In the genomic region with DNA sequence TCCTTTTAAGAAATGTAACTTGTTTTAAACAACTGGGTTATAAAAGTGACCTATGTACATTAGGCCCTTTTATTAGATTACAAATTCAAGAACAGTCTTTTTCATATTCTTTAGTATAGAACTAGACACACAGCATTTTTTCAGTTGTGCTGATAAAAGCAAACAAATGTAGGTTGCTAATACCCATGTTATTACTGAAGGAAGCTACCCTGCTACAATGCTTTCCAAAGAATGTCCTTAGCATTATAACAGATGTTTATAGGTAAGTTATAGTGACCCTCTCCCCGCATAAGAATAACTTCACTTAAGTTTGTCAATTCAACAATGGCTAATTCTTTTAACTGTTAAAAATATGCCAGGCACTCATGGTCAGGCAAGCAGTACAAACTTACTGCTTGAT, we compare ENCODE assay signal across 19 cellular contexts. TPM values are rescaled to one million over a fixed set of nuclear protein-coding genes. Genes with fewer than 3 reads are reported as not detected.
DNase-seq lines count a peak whose midpoint lies in the region; ATAC-seq and TF ChIP-seq lines count a peak whose summit lies in the region.
"Had no signal": no experiment of that assay in that cellular context is flagged by ENCODE, and none has a peak within 500 bp of the region (broad histone marks: within the 10 kb centered on the region; RNA-seq: fewer than 3 reads in every experiment).

No MANE protein-coding gene starts in this region.

- H3K9me3 Mint-ChIP-seq in GM23338 = no peaks in the 10 kb centered on the region
- no peaks in the 10 kb centered on the region for H3K9me3 Mint-ChIP-seq in activated T-helper 1 cell treated with anti-CD3 and anti-CD28 coated beads, Interleukin-12 subunit alpha, Interleukin-12 subunit beta, Interleukin-2, Interleukin-4 antibody, amounts not matched to agents 30 ng/mL and 10 ng/mL and 1 ng/mL, durations not matched to agents 14 hours and 24 hours and 36 hours
- H3K9me3 Mint-ChIP-seq: CD4-positive, CD25-positive, alpha-beta regulatory T cell; CD8-positive, alpha-beta T cell had no signal

- H3K27ac ChIP-seq in ACC112 (ENCODE audit: low read depth, low read length) (peak overlapping the region; percentile 98), GM23338 (ENCODE audit: low read depth) (no peak overlapping the region), HUES64 (ENCODE audit: low read depth, low read length) (peak overlapping the region; percentile 0; the same call in 1 of the 2 replicates), smooth muscle cell (ENCODE audit: low read depth) (peak overlapping the region; percentile 9), Karpas-422 (ENCODE audit: low read length) (no peak overlapping the region)
- H3K27ac ChIP-seq: BLaER1, C4-2B had no signal

- WGBS in HUES64 = 100% methylated on average over 1 of the region's 1 CpG
- WGBS in smooth muscle cell (ENCODE audit: low lambda C conversion rate) = 89% methylated on average over 1 of the region's 1 CpG

- intact Hi-C loops in activated T-helper 1 cell treated with anti-CD3 and anti-CD28 coated beads, Interleukin-12 subunit alpha, Interleukin-12 subunit beta, Interleukin-2, Interleukin-4 antibody, amounts not matched to agents 30 ng/mL and 10 ng/mL and 1 ng/mL, durations not matched to agents 14 hours and 24 hours and 36 hours (cut with micrococcal nuclease) = no loop called here

- H3K4me2 ChIP-seq in GM23338 = peak overlapping the region; percentile 16; the same call in 1 of the 2 replicates
- no peak overlapping the region for H3K4me2 ChIP-seq in smooth muscle cell
- H3K4me2 ChIP-seq in Karpas-422 (ENCODE audit: low read depth, low read length, poor library complexity, severe bottlenecking) = no peak overlapping the region
- H3K4me2 ChIP-seq: BLaER1 had no signal

- ATAC-seq in GM23338 (peak; percentile 37; the same call in 2 of the 3 replicates), GM21737 (IDR thresholded peaks at IDR 0.05; ENCODE audit: unreplicated experiment) (no peak)
- ATAC-seq: CD8-positive, alpha-beta T cell had no signal

- DNase-seq in GM23338 (ENCODE audit: low spot score) (peak; percentile 25), smooth muscle cell (lab: John Stamatoyannopoulos, UW; ENCODE audit: unreplicated experiment) (no peak), Karpas-422 (no peak), NCI-H1417 treated with DMSO at 0.1 percent for 48 hours (lab: John Stamatoyannopoulos, UW) (no peak)
- DNase-seq in activated T-helper 1 cell treated with anti-CD3 and anti-CD28 coated beads, Interleukin-12 subunit alpha, Interleukin-12 subunit beta, Interleukin-2, Interleukin-4 antibody, amounts not matched to agents 30 ng/mL and 10 ng/mL and 1 ng/mL, durations not matched to agents 14 hours and 24 hours and 36 hours (ENCODE audit: low spot score) = no peak
- DNase-seq: CD4-positive, CD25-positive, alpha-beta regulatory T cell; CD8-positive, alpha-beta T cell; DMS153; DND-41; GOT3; H7; HCEC 1CT had no signal

- no peaks in the 10 kb centered on the region for H3K27me3 ChIP-seq in ACC112 (ENCODE audit: insufficient read depth, low read length)
- H3K27me3 ChIP-seq in GM23338 (ENCODE audit: insufficient read depth) = no peaks in the 10 kb centered on the region
- H3K27me3 ChIP-seq in HUES64 (ENCODE audit: insufficient read depth, low read length) = no peaks in the 10 kb centered on the region
- H3K27me3 ChIP-seq in smooth muscle cell (ENCODE audit: low read depth) = no peaks in the 10 kb centered on the region
- H3K27me3 ChIP-seq in Karpas-422 (ENCODE audit: low read length) = no peaks in the 10 kb centered on the region
- H3K27me3 ChIP-seq: BLaER1 had no signal

- H3K4me1 Mint-ChIP-seq in GM23338 = peaks cover 7% of the 10 kb centered on the region; the same call in 2 of the 3 replicates
- H3K4me1 Mint-ChIP-seq in activated T-helper 1 cell treated with anti-CD3 and anti-CD28 coated beads, Interleukin-12 subunit alpha, Interleukin-12 subunit beta, Interleukin-2, Interleukin-4 antibody, amounts not matched to agents 30 ng/mL and 10 ng/mL and 1 ng/mL, durations not matched to agents 14 hours and 24 hours and 36 hours (ENCODE audit: low read depth) = no peaks in the 10 kb centered on the region
- H3K4me1 Mint-ChIP-seq: B cell had no signal

- no peaks in the 10 kb centered on the region for H3F3A ChIP-seq in GM23338 (replicated peaks; ENCODE audit: low read depth)
- peaks cover 21% of the 10 kb centered on the region for H3F3A ChIP-seq in smooth muscle cell (ENCODE audit: low read depth)

- peaks cover 5% of the 10 kb centered on the region for H3K27me3 Mint-ChIP-seq in GM23338 (ENCODE audit: insufficient read depth, low read depth, poor library complexity)
- H3K27me3 Mint-ChIP-seq in activated T-helper 1 cell treated with anti-CD3 and anti-CD28 coated beads, Interleukin-12 subunit alpha, Interleukin-12 subunit beta, Interleukin-2, Interleukin-4 antibody, amounts not matched to agents 30 ng/mL and 10 ng/mL and 1 ng/mL, durations not matched to agents 14 hours and 24 hours and 36 hours (ENCODE audit: insufficient read depth) = no peaks in the 10 kb centered on the region
- H3K27me3 Mint-ChIP-seq: B cell; CD4-positive, CD25-positive, alpha-beta regulatory T cell had no signal

- H3K9me2 ChIP-seq in GM23338 (ENCODE audit: insufficient read depth) (no peaks in the 10 kb centered on the region), Karpas-422 (replicated peaks; ENCODE audit: insufficient read depth, low read length) (no peaks in the 10 kb centered on the region)

- H3K36me3 Mint-ChIP-seq in GM23338 (ENCODE audit: low read depth) = peaks cover 79% of the 10 kb centered on the region
- H3K36me3 Mint-ChIP-seq in activated T-helper 1 cell treated with anti-CD3 and anti-CD28 coated beads, Interleukin-12 subunit alpha, Interleukin-12 subunit beta, Interleukin-2, Interleukin-4 antibody, amounts not matched to agents 30 ng/mL and 10 ng/mL and 1 ng/mL, durations not matched to agents 14 hours and 24 hours and 36 hours (ENCODE audit: low read depth) = peaks cover 69% of the 10 kb centered on the region

- peaks cover 88% of the 10 kb centered on the region for H3K36me3 ChIP-seq in ACC112 (ENCODE audit: insufficient read depth, low read length)
- H3K36me3 ChIP-seq in GM23338 (ENCODE audit: insufficient read depth) = peaks cover 54% of the 10 kb centered on the region
- peaks cover 99% of the 10 kb centered on the region for H3K36me3 ChIP-seq in HUES64 (ENCODE audit: insufficient read depth, low read length)
- peaks cover 61% of the 10 kb centered on the region for H3K36me3 ChIP-seq in smooth muscle cell (ENCODE audit: low read depth)
- H3K36me3 ChIP-seq in Karpas-422 (ENCODE audit: insufficient read depth, low read length) = peaks cover 94% of the 10 kb centered on the region

- H3K79me2 ChIP-seq in ACC112 (ENCODE audit: control insufficient read depth, insufficient read depth, low read length, unreplicated experiment) = peaks cover 20% of the 10 kb centered on the region
- H3K79me2 ChIP-seq in GM23338 (replicated peaks; ENCODE audit: insufficient read depth) = no peaks in the 10 kb centered on the region; the same call in 1 of the 2 replicates
- H3K79me2 ChIP-seq in smooth muscle cell (ENCODE audit: low read depth) = peaks cover 9% of the 10 kb centered on the region
- peaks cover 3% of the 10 kb centered on the region; the same call in 1 of the 2 replicates for H3K79me2 ChIP-seq in Karpas-422 (ENCODE audit: low read length)

- H3K9ac ChIP-seq in HUES64 (ENCODE audit: low read depth, low read length) = no peak overlapping the region
- no peak overlapping the region for H3K9ac ChIP-seq in smooth muscle cell (ENCODE audit: low read depth)
- H3K9ac ChIP-seq in Karpas-422 (ENCODE audit: low read length) = no peak overlapping the region
- H3K9ac ChIP-seq: BLaER1 had no signal

- H3K9me3 ChIP-seq in HUES64 (ENCODE audit: insufficient read depth, low read depth, low read length) = no peaks in the 10 kb centered on the region
- no peaks in the 10 kb centered on the region for H3K9me3 ChIP-seq in smooth muscle cell (replicated peaks; ENCODE audit: low read depth)
- H3K9me3 ChIP-seq in Karpas-422 (ENCODE audit: low read length) = no peaks in the 10 kb centered on the region
- H3K9me3 ChIP-seq: BLaER1, Caco-2 had no signal

- no peak overlapping the region for H3K27ac Mint-ChIP-seq in GM23338
- H3K27ac Mint-ChIP-seq in activated T-helper 1 cell treated with anti-CD3 and anti-CD28 coated beads, Interleukin-12 subunit alpha, Interleukin-12 subunit beta, Interleukin-2, Interleukin-4 antibody, amounts not matched to agents 30 ng/mL and 10 ng/mL and 1 ng/mL, durations not matched to agents 14 hours and 24 hours and 36 hours = no peak overlapping the region
- H3K27ac Mint-ChIP-seq: B cell had no signal

- TF ChIP-seq CTCF in GM23338 (conservative IDR thresholded peaks at IDR 0.05; ENCODE audit: low read depth in 2 of 2) (no peak), smooth muscle cell (IDR thresholded peaks at IDR 0.05; ENCODE audit: borderline replicate concordance, insufficient read depth, poor library complexity, severe bottlenecking) (no peak)

- H3K4me3 Mint-ChIP-seq in GM23338 = no peak overlapping the region
- no peak overlapping the region for H3K4me3 Mint-ChIP-seq in activated T-helper 1 cell treated with anti-CD3 and anti-CD28 coated beads, Interleukin-12 subunit alpha, Interleukin-12 subunit beta, Interleukin-2, Interleukin-4 antibody, amounts not matched to agents 30 ng/mL and 10 ng/mL and 1 ng/mL, durations not matched to agents 14 hours and 24 hours and 36 hours
- H3K4me3 Mint-ChIP-seq: B cell; CD4-positive, CD25-positive, alpha-beta regulatory T cell; CD8-positive, alpha-beta T cell had no signal

- H4K20me1 ChIP-seq in GM23338 (replicated peaks; ENCODE audit: insufficient read depth) = peaks cover 6% of the 10 kb centered on the region; the same call in 1 of the 2 replicates
- no peaks in the 10 kb centered on the region for H4K20me1 ChIP-seq in smooth muscle cell (ENCODE audit: low read depth)
- H4K20me1 ChIP-seq in Karpas-422 (ENCODE audit: insufficient read depth, low read depth, low read length) = peaks cover 14% of the 10 kb centered on the region; the same call in 1 of the 2 replicates

- H2AFZ ChIP-seq in ACC112 (ENCODE audit: low read length, unreplicated experiment) (no peak overlapping the region), GM23338 (no peak overlapping the region), smooth muscle cell (ENCODE audit: low read depth) (no peak overlapping the region), Karpas-422 (ENCODE audit: low read length) (no peak overlapping the region)

- H3K4me3 ChIP-seq in ACC112 (ENCODE audit: low read depth, low read length) (no peak overlapping the region), GM23338 (no peak overlapping the region), HUES64 (ENCODE audit: low read length) (no peak overlapping the region; the same call in 1 of the 2 replicates), smooth muscle cell (no peak overlapping the region), Karpas-422 (ENCODE audit: low read length) (no peak overlapping the region)
- H3K4me3 ChIP-seq: BLaER1 had no signal

- H3K4me1 ChIP-seq in ACC112 (ENCODE audit: control insufficient read depth, insufficient read depth, low read length, unreplicated experiment) = peaks cover 42% of the 10 kb centered on the region
- H3K4me1 ChIP-seq in GM23338 (ENCODE audit: insufficient read depth) = peaks cover 20% of the 10 kb centered on the region
- peaks cover 12% of the 10 kb centered on the region for H3K4me1 ChIP-seq in HUES64 (ENCODE audit: insufficient read depth, low read length)
- H3K4me1 ChIP-seq in smooth muscle cell (ENCODE audit: low read depth) = no peaks in the 10 kb centered on the region
- peaks cover 13% of the 10 kb centered on the region for H3K4me1 ChIP-seq in Karpas-422 (ENCODE audit: low read length)

RNA-seq across cellular contexts. Expression of a gene that starts 17.9 kb away (rescaled TPM):
- 150 and 184 TPM in 2 replicates for total RNA-seq in GM23338 (2014; rRNA removed; shearing (Covaris generic))
- polyA plus RNA-seq in GM23338 (2016; fragmentation: Nextera tagmentation; extraction: Ambion mirVana) (715 and 729 TPM in 2 replicates), smooth muscle cell (218 and 221 TPM in 2 replicates)
- polyA plus RNA-seq in HUES64 (2013, experiment 1 of 2) = 348 TPM
- polyA plus RNA-seq in HUES64 (2013, experiment 2 of 2) = 361 TPM
- total RNA-seq in smooth muscle cell = 143 and 163 TPM in 2 replicates
- total RNA-seq in activated T-helper 1 cell treated with anti-CD3 and anti-CD28 coated beads, Interleukin-12 subunit alpha, Interleukin-12 subunit beta, Interleukin-2, Interleukin-4 antibody, amounts not matched to agents 30 ng/mL and 10 ng/mL and 1 ng/mL, durations not matched to agents 14 hours and 24 hours and 36 hours = 215 and 230 TPM in 2 replicates
- 291 and 784 TPM in 2 replicates for total RNA-seq in Karpas-422 (2014; rRNA removed; shearing (Covaris generic); ENCODE audit: low replicate concordance)

Comparison
In these comparisons a context has a peak if more than half of its experiments do, and no peak if none do; other contexts are left out.
1. H3K27ac ChIP-seq: peak in ACC112 (single experiment), HUES64 (single experiment) and smooth muscle cell (single experiment); none in GM23338 (single experiment) and Karpas-422 (single experiment).